In the genomic region with DNA sequence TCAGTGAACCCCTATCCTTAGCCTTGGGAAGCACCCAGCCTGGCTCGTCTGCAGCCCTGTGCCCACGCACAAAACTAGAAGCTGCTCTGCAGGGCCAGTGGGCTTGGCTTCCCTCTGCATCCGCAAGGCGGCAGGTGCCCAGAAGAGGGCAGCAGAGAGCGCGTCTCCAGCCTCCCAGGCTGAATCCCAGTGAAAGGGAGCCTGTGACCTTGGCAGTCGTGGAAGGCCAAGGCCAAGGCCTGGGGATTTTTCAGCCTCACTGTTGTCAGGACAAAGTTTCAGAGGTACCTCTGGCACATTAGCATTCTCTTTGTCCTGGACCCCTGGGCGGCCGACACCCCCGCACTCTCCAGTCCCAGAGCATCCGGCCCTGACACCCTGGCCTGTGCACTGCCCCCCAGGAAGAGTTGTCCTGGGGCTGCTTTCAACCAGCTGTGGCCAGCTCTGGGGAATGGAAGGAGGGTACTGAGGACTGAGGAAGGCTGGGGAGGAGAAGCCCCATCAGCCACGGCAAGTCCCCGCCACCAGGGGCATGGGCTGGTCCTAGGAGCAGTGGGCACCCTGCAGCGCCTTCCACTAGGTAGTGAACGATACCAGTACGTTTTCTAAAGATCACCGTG, we compare ENCODE assay signal across 8 cellular contexts.
DNase-seq lines count a peak whose midpoint lies in the region; ATAC-seq and TF ChIP-seq lines count a peak whose summit lies in the region.

No MANE protein-coding gene starts in this region.

- H3K9me3 ChIP-seq in ovary (no peaks in the 10 kb centered on the region), tibial artery (no peaks in the 10 kb centered on the region)

- H3K36me3 ChIP-seq in ovary (no peaks in the 10 kb centered on the region), tibial artery (no peaks in the 10 kb centered on the region)

- peak; percentile 92 to 97 (median 94) for TF ChIP-seq CTCF in ovary (IDR thresholded peaks at IDR 0.05)
- TF ChIP-seq CTCF in tibial artery (IDR thresholded peaks at IDR 0.05): peak; percentile 90 to 96

- TF ChIP-seq POLR2A in ovary (IDR thresholded peaks at IDR 0.05): peak; percentile 13

- H3K27me3 ChIP-seq in ovary (no peaks in the 10 kb centered on the region), tibial artery (no peaks in the 10 kb centered on the region)

- peaks cover 10% of the 10 kb centered on the region for H3K4me1 ChIP-seq in ovary (ENCODE audit: insufficient read depth)
- H3K4me1 ChIP-seq in tibial artery: peaks cover 4 to 33% (median 19%) of the 10 kb centered on the region in 4 donors

- intact Hi-C loops in ovary (cut with DNase I): loop anchor here in 2 of 4 donors (2.0 to 5.0 kb wide), 2 partner anchors 105 to 108 kb away; partner anchors contain the start of gene CSNK1A1 (in 1 of the 2)
- intact Hi-C loops in tibial artery (cut with DNase I; ENCODE audit: low total_unique reads): loop anchor here (5.0 kb wide), 2 partner anchors 75 to 120 kb away; no protein-coding TSS in a partner anchor

- WGBS in ovary, 3 donors: 24 to 31% (median 27%) methylated on average over 17 of the region's 17 CpGs

- ATAC-seq in GM18907 (IDR thresholded peaks at IDR 0.05; ENCODE audit: unreplicated experiment): peak; percentile 75

- H3K27ac ChIP-seq in ovary (peak overlapping the region; percentile 37 to 90), tibial artery (peak overlapping the region; percentile 50 to 64)

- peak; percentile 87 for DNase-seq in AG20443 (ENCODE audit: low spot score)
- DNase-seq in HPDE6-E6E7 (ENCODE audit: extremely low spot score): peak; percentile 69
- peak; percentile 71 for DNase-seq in SK-N-DZ (ENCODE audit: low spot score)
- peak; percentile 74 for DNase-seq in activated naive CD4-positive, alpha-beta T cell treated with Interleukin-2 at 50 U/mL for 16 hours
- peak; percentile 55 for DNase-seq in globus pallidus (ENCODE audit: low spot score)
- DNase-seq in ovary: peak; percentile 86 to 95 (median 92)
- DNase-seq in tibial artery: peak; percentile 71 to 86

- H3K4me3 ChIP-seq in ovary (no peak overlapping the region), tibial artery (no peak overlapping the region)

- TF ChIP-seq EP300 in ovary (IDR thresholded peaks at IDR 0.05): no peak
